8 cellular contexts compared by ENCODE assay signal in the genomic region with DNA sequence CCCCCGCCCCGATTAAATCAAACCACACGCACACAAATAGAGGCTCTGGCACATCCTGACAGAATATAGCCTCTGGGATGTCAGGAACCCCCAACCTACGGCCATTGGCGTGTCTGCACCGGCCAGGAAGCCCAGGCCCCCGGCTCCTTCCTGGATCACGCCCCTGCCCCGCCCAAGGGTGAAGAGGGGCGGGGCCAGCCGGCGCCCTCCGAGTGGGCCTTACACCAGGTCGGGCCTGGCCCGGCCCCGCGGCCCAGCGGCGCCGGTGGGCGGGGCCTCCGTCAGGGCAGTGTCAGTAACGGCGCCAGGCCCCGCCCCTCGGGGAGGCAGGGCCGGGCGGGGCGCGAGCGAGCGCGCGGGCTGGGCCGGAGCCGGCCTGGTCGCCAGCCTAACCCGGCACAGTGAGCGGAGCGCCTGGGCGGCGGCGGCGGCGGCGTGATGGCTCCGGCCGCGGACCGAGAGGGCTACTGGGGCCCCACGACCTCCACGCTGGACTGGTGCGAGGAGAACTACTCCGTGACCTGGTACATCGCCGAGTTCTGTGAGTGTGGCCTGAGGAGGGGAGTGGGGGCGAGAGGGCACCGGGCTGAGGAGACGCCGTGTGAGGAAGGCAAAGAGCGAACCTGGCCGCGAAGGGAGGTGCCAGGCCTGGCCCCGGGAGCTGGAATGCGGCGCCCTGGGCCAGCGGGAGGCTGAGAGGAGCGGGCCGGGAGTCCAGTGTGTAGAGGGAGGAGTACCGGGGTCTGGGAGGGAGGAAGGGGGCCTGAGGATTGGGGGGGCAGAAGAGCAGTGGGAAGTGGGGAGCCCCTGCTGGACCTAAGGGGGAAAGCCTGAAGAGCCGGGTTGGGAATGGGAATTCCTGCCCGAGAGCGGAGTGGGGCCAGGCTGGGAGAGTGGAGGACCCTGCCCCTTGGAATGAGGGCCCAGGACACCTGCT. TPM values are rescaled to one million over a fixed set of nuclear protein-coding genes. Genes with fewer than 3 reads are reported as not detected.
DNase-seq lines count a peak whose midpoint lies in the region; ATAC-seq and TF ChIP-seq lines count a peak whose summit lies in the region.

TSS of gene ACER3 (plus strand) at position 380 of the 937 bp plus-strand sequence. CDS start at position 439, 59 bp downstream.

- H3K27ac Mint-ChIP-seq in natural killer cell: peak within 1 kb of the TSS; percentile 27 to 88

- no peaks in the 10 kb centered on the region for H3K36me3 Mint-ChIP-seq in natural killer cell

- peak within 1 kb of the TSS; percentile 84 for H3K27ac ChIP-seq in fibroblast of lung (ENCODE audit: insufficient read depth, low read length)

- H3K4me3 ChIP-seq in fibroblast of lung (replicated peaks in 1 of 4; ENCODE audit: control extremely low read depth in 1 of 4, insufficient read depth in 1 of 4, low read depth in 3 of 4, low read length in 4 of 4): peak within 1 kb of the TSS; percentile 77 to 90 (median 86)

- H3K9me3 ChIP-seq in fibroblast of lung (ENCODE audit: control insufficient read depth, insufficient read depth, low read depth, low read length): no peaks in the 10 kb centered on the region

- H3K36me3 ChIP-seq in fibroblast of lung (ENCODE audit: control insufficient read depth, insufficient read depth, low read length): no peaks in the 10 kb centered on the region

- DNase-seq in Daoy (ENCODE audit: low read depth) (peak; percentile 94), KBM-7 (peak; percentile 90), RKO (ENCODE audit: low spot score) (peak; percentile 93), activated T-helper 1 cell treated with Interleukin-2 at 50 U/mL for 16 hours (ENCODE audit: low read depth) (peak; percentile 84), fibroblast of lung (ENCODE audit: low read depth in 2 of 2) (peak; percentile 82 to 84), natural killer cell (peak; percentile 84)
- DNase-seq in stimulated activated naive CD4-positive, alpha-beta T cell treated with Interleukin-2 at 50 U/mL for 16 hours (lab: John Stamatoyannopoulos, UW): peak; percentile 70

- no peaks in the 10 kb centered on the region for H3K27me3 ChIP-seq in fibroblast of lung (ENCODE audit: control insufficient read depth, insufficient read depth, low read length)

- no peaks in the 10 kb centered on the region for H4K20me1 ChIP-seq in fibroblast of lung (ENCODE audit: control insufficient read depth, extremely low read depth, insufficient read depth, low read length)

- no peaks in the 10 kb centered on the region for H3K9me3 Mint-ChIP-seq in natural killer cell

- peak within 1 kb of the TSS; percentile 96 for H3K4me2 ChIP-seq in fibroblast of lung (ENCODE audit: extremely low read depth, insufficient read depth, low read length)

- H2AFZ ChIP-seq in fibroblast of lung (ENCODE audit: low read length): peak within 1 kb of the TSS; percentile 97

- no peaks in the 10 kb centered on the region for H3K27me3 Mint-ChIP-seq in natural killer cell (ENCODE audit: low read depth in 2 of 2)

- H3K4me1 Mint-ChIP-seq in natural killer cell: peaks cover 14 to 30% of the 10 kb centered on the region in 2 donors

- H3K4me3 Mint-ChIP-seq in natural killer cell: peak within 1 kb of the TSS; percentile 89

- ATAC-seq in GM21723 (IDR thresholded peaks at IDR 0.05; ENCODE audit: unreplicated experiment): peak; percentile 94
- peak; percentile 98 to 99 (median 98) for ATAC-seq in natural killer cell

- peaks cover 4% of the 10 kb centered on the region for H3K4me1 ChIP-seq in fibroblast of lung (ENCODE audit: control insufficient read depth, extremely low read depth, insufficient read depth, low read length)

- in situ Hi-C loops in KBM-7 (cut with MboI; ENCODE audit: low pct_unique_long_range_greater_than_20kb, low sequenced_read_pairs): no loop called here

- intact Hi-C loops in natural killer cell (cut with micrococcal nuclease): no loop called here

- peak within 1 kb of the TSS; percentile 92 for H3K9ac ChIP-seq in fibroblast of lung (ENCODE audit: insufficient read depth, low read length)

- H3K79me2 ChIP-seq in fibroblast of lung (ENCODE audit: control insufficient read depth, insufficient read depth, low read length): peaks cover 5% of the 10 kb centered on the region

- TF ChIP-seq CTCF in fibroblast of lung (conservative IDR thresholded peaks at IDR 0.05 in 1 of 2, IDR thresholded peaks at IDR 0.05 in 1 of 2; ENCODE audit: low read depth in 1 of 2, low read length in 2 of 2): peak; percentile 19 to 45
- TF ChIP-seq CTCF in natural killer cell (IDR thresholded peaks at IDR 0.05): no peak

RNA-seq across cellular contexts. Expression of gene ACER3, which starts in this region (rescaled TPM):
- 8.3 and 10.8 TPM in 2 replicates for total RNA-seq in Daoy (2014; rRNA removed; shearing (Covaris generic))
- total RNA-seq in fibroblast of lung (5.6 and 6.1 TPM in 2 replicates), natural killer cell (10 to 100 TPM; 12.1 to 14.8 (median 13.6) TPM)
- polyA plus RNA-seq in fibroblast of lung: 11.8 and 22.3 TPM in 2 replicates
- polyA plus RNA-seq in fibroblast of lung (2012): 6.5 and 12.2 TPM in 2 replicates
- polyA minus RNA-seq in fibroblast of lung (ENCODE audit: low replicate concordance): 1.6 and 2.8 TPM in 2 replicates

Comparison
In these comparisons a context has a peak if more than half of its experiments do, and no peak if none do; other contexts are left out.
1. Peak in every context shown above with its lines: DNase-seq, ATAC-seq, H3K4me3 ChIP-seq and H3K27ac ChIP-seq.